ENCODE assay signal across 20 cellular contexts in genomic region chrX:107050195-107050709, GRCh38. TPM values are rescaled to one million over a fixed set of nuclear protein-coding genes. Genes with fewer than 3 reads are reported as not detected.
A peak's percentile ranks its signal among the peaks of the same experiment; 100 is the strongest.
DNase-seq lines count a peak whose midpoint lies in the region; ATAC-seq, FAIRE-seq and TF ChIP-seq lines count a peak whose summit lies in the region.
"Had no signal": no experiment of that assay in that cellular context is flagged by ENCODE, and none has a peak within 500 bp of the region (broad histone marks: within the 10 kb centered on the region; RNA-seq: fewer than 3 reads in every experiment).

No MANE protein-coding gene starts in this region.

- H3K9me3 Mint-ChIP-seq in central memory CD8-positive, alpha-beta T cell, result no peaks in the 10 kb centered on the region

- no peak overlapping the region for H3K27ac ChIP-seq in thyroid gland
- H3K27ac ChIP-seq: BLaER1, C4-2B, GM23248 had no signal

- TF ChIP-seq POLR2A in thyroid gland (IDR thresholded peaks at IDR 0.05) (no peak), GM12892 (IDR thresholded peaks at IDR 0.05; ENCODE audit: low read depth, low read length) (no peak)

- no peak overlapping the region for H3K4me3 ChIP-seq in thyroid gland (replicated peaks in 1 of 3)
- H3K4me3 ChIP-seq: BLaER1, GM23248 had no signal

- peak overlapping the region; percentile 4 for H3K27ac Mint-ChIP-seq in central memory CD8-positive, alpha-beta T cell (ENCODE audit: low read depth)
- H3K27ac Mint-ChIP-seq: B cell; CD4-positive, CD25-positive, alpha-beta regulatory T cell; CD8-positive, alpha-beta T cell had no signal

- peaks cover 2% of the 10 kb centered on the region for H3K36me3 Mint-ChIP-seq in central memory CD8-positive, alpha-beta T cell (ENCODE audit: insufficient read depth)
- H3K36me3 Mint-ChIP-seq: CD4-positive, CD25-positive, alpha-beta regulatory T cell; CD8-positive, alpha-beta T cell had no signal

- H3K9me3 ChIP-seq in thyroid gland, result no peaks in the 10 kb centered on the region
- H3K9me3 ChIP-seq: BLaER1, Caco-2 had no signal

- intact Hi-C loops in thyroid gland (cut with DNase I), result no loop called here

- H3K4me1 Mint-ChIP-seq in central memory CD8-positive, alpha-beta T cell, result no peaks in the 10 kb centered on the region
- H3K4me1 Mint-ChIP-seq: B cell; CD4-positive, CD25-positive, alpha-beta regulatory T cell had no signal

- H3K27me3 Mint-ChIP-seq in central memory CD8-positive, alpha-beta T cell, result peaks cover 33% of the 10 kb centered on the region
- H3K27me3 Mint-ChIP-seq: CD4-positive, CD25-positive, alpha-beta regulatory T cell had no signal

- WGBS in thyroid gland, 2 donors, result 26 to 52% methylated on average over 6 of the region's 6 CpGs

- DNase-seq in SK-N-DZ (ENCODE audit: low spot score), result peak; percentile 67
- no peak for DNase-seq in central memory CD8-positive, alpha-beta T cell (ENCODE audit: low spot score in 2 of 2)
- DNase-seq in thyroid gland, result peak; percentile 15 to 40
- DNase-seq in GM12892 (ENCODE audit: insufficient read length), result no peak
- no peak for DNase-seq in anterior cingulate cortex (lab: John Stamatoyannopoulos, UW)
- no peak for DNase-seq in activated CD4-positive, CD25-positive, alpha-beta regulatory T cell treated with anti-CD3 and anti-CD28 coated beads, Interleukin-2, amount 50 U/mL, for 72 hours
- DNase-seq: Caco-2; CD4-positive, CD25-positive, alpha-beta regulatory T cell; CD8-positive, alpha-beta T cell; DMS153; DND-41; GM23248; H7; HCEC 1CT had no signal

- no peak for ATAC-seq in central memory CD8-positive, alpha-beta T cell (replicated peaks; ENCODE audit: extremely low read depth, poor library complexity, severe bottlenecking)
- ATAC-seq: CD8-positive, alpha-beta T cell had no signal

- H3K36me3 ChIP-seq in thyroid gland, result no peaks in the 10 kb centered on the region
- H3K36me3 ChIP-seq: BLaER1 had no signal

- no peak for FAIRE-seq in GM12892 (lab: Jason Lieb, UNC)
- FAIRE-seq: G401.6, GM19239, H1 had no signal

- TF ChIP-seq CTCF in thyroid gland (IDR thresholded peaks at IDR 0.05), result no peak

- no peaks in the 10 kb centered on the region for H3K4me1 ChIP-seq in thyroid gland
- H3K4me1 ChIP-seq: BLaER1, Caco-2 had no signal

- no peaks in the 10 kb centered on the region for H3K27me3 ChIP-seq in thyroid gland

- H3K4me3 Mint-ChIP-seq in central memory CD8-positive, alpha-beta T cell, result no peak overlapping the region
- H3K4me3 Mint-ChIP-seq: B cell; CD4-positive, CD25-positive, alpha-beta regulatory T cell; CD8-positive, alpha-beta T cell had no signal

RNA-seq across cellular contexts. Expression of gene MORC4, which starts 50.2 kb away (rescaled TPM):
- 4.5 and 5.8 TPM in 2 replicates for polyA plus RNA-seq in SK-N-DZ (2014; cell fraction: cytosol; rRNA removed)
- 4.5 and 9.0 TPM in 2 replicates for polyA plus RNA-seq in SK-N-DZ (2014; cell fraction: nucleus; rRNA removed)
- total RNA-seq in thyroid gland, result 10 to 100 TPM; 15.3 to 24.6 (median 18.6) TPM
- polyA plus RNA-seq in GM12892 (2012; ENCODE audit: missing spikeins), result 1.2 TPM

Comparison
In these comparisons a context has a peak if more than half of its experiments do, and no peak if none do; other contexts are left out.
1. DNase-seq: peak in SK-N-DZ (single experiment) and thyroid gland (2 of 2); none in central memory CD8-positive, alpha-beta T cell (0 of 2), GM12892 (single experiment), anterior cingulate cortex (0 of 58) and activated CD4-positive, CD25-positive, alpha-beta regulatory T cell treated with anti-CD3 and anti-CD28 coated beads, Interleukin-2, amount 50 U/mL, for 72 hours (single experiment).